Comparison of ENCODE assay signal across 8 cellular contexts in genomic region chr19:47227347-47228167, GRCh38. TPM values are rescaled to one million over a fixed set of nuclear protein-coding genes. Genes with fewer than 3 reads are reported as not detected.
A peak's percentile ranks its signal among the peaks of the same experiment; 100 is the strongest.
DNase-seq lines count a peak whose midpoint lies in the region; ATAC-seq and TF ChIP-seq lines count a peak whose summit lies in the region.

No MANE protein-coding gene starts in this region.

- TF ChIP-seq CTCF in left lung (IDR thresholded peaks at IDR 0.05): no peak

- DNase-seq in SIG-M5 treated with dmso at 0.1 percent for 504 hours (lab: John Stamatoyannopoulos, UW; ENCODE audit: unreplicated experiment) (peak; percentile 88), SIG-M5 (lab: John Stamatoyannopoulos, UW) (no peak), LoVo (ENCODE audit: low spot score) (peak; percentile 80), T1000 (lab: John Stamatoyannopoulos, UW) (peak; percentile 83), dedifferentiated amniotic fluid mesenchymal stem cell (ENCODE audit: extremely low spot score) (peak; percentile 85), left lung (peak; percentile 95 to 96)
- peak; percentile 30 for DNase-seq in stimulated activated CD8-positive, alpha-beta memory T cell treated with anti-CD3 and anti-CD28 coated beads, Interleukin-4, amount 100 ng/mL, for 24 hours (ENCODE audit: low read depth)

- H3K4me3 ChIP-seq in left lung: peak overlapping the region; percentile 34 to 98

- H3K4me1 ChIP-seq in left lung: peaks cover 14 to 70% of the 10 kb centered on the region in 2 donors

- no peaks in the 10 kb centered on the region for H3K9me3 ChIP-seq in left lung

- peaks cover 0 to 8% of the 10 kb centered on the region in 2 donors for H3K27me3 ChIP-seq in left lung

- H3K36me3 ChIP-seq in left lung: peaks cover 0 to under 1% of the 10 kb centered on the region in 2 donors

- H3K27ac ChIP-seq in left lung: peak overlapping the region; percentile 98 to 99

- ATAC-seq in left lung (peak; percentile 60), HG03280 (IDR thresholded peaks at IDR 0.05; ENCODE audit: unreplicated experiment) (no peak)

- intact Hi-C loops in left lung (cut with DNase I): no loop called here

RNA-seq across cellular contexts. Expression of gene BBC3, which starts 3.4 kb away (rescaled TPM):
- 10 to 100 TPM in 1 of 2 donors, 1 to 10 TPM in 1; 8.7 to 13.8 TPM for total RNA-seq in left lung

RNA-seq across cellular contexts. Expression of gene CCDC9, which starts 28.8 kb away (rescaled TPM):
- 10 to 100 TPM; 28.2 to 28.9 TPM for total RNA-seq in left lung

RNA-seq across cellular contexts. Expression of gene INAFM1, which starts 47.1 kb away (rescaled TPM):
- total RNA-seq in left lung: 10 to 100 TPM; 22.1 to 22.2 TPM
